Comparison of ENCODE assay signal across 18 cellular contexts in the genomic region with DNA sequence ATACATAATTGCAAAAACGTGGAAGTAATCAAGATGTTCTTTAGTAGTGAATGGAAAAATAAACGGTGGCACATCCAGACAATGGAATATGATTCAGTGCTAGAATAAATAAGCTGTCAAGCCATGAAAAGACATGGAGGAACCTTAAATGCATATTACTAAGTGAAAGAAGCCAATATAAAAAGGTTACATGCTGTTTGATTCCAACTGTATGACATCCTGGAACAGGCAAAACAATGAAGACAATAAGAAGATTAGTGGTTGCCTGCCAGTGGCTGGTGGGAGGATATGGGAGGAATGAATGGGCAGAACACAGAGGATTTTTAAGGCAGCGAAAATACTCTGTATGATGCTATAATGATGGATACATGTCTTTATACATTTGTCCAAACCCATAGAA.
"Had no signal": no experiment of that assay in that cellular context is flagged by ENCODE, and none has a peak within 500 bp of the region (broad histone marks: within the 10 kb centered on the region; RNA-seq: fewer than 3 reads in every experiment).

No MANE protein-coding gene starts in this region.

- DNase-seq: dorsolateral prefrontal cortex; effector CD8-positive, alpha-beta T cell; foreskin melanocyte; heart left ventricle; hypothalamus; kidney glomerular epithelial cell; mucosa of descending colon; naive thymus-derived CD8-positive, alpha-beta T cell; occipital lobe; pancreas; right cardiac atrium; small intestine; stimulated activated CD4-positive, alpha-beta T cell treated with anti-CD3 and anti-CD28 coated beads, Interleukin-4, amount 100 ng/mL, for 1 hour; stimulated activated CD8-positive, alpha-beta memory T cell treated with anti-CD3 and anti-CD28 coated beads, Interleukin-4, amount 100 ng/mL, for 48 hours; stimulated activated naive CD8-positive, alpha-beta T cell treated with anti-CD3 and anti-CD28 coated beads, Interleukin-15, Interleukin-2, amounts not matched to agents 100 U/mL and 50 U/mL, for 24 hours; thyroid gland had no signal

- H3K4me1 ChIP-seq: heart left ventricle, pancreas, suprapubic skin, thyroid gland had no signal

- H3K27me3 ChIP-seq: dorsolateral prefrontal cortex, heart left ventricle, pancreas, suprapubic skin, thyroid gland had no signal

- H3K9me3 ChIP-seq: heart left ventricle, mucosa of descending colon, pancreas, suprapubic skin, thyroid gland had no signal

- H3K27ac ChIP-seq: coronary artery, dorsolateral prefrontal cortex, heart left ventricle, pancreas, suprapubic skin, thyroid gland had no signal

- H3K36me3 ChIP-seq: heart left ventricle, pancreas, suprapubic skin, thyroid gland had no signal

- H3K4me3 ChIP-seq: coronary artery, dorsolateral prefrontal cortex, heart left ventricle, mucosa of descending colon, pancreas, suprapubic skin, thyroid gland had no signal
